Comparison of ENCODE assay signal across 8 cellular contexts in genomic region chr1:32893198-32894018, GRCh38. TPM values are rescaled to one million over a fixed set of nuclear protein-coding genes. Genes with fewer than 3 reads are reported as not detected.
DNase-seq lines count a peak whose midpoint lies in the region; ATAC-seq and TF ChIP-seq lines count a peak whose summit lies in the region.

No MANE protein-coding gene starts in this region.

- peak overlapping the region; percentile 33; the same call in 1 of the 2 replicates for H3K27ac ChIP-seq in HUES64 (ENCODE audit: low read depth, low read length)
- H3K27ac ChIP-seq in left ventricle myocardium inferior (replicated peaks), result no peak overlapping the region

- H3K27me3 Mint-ChIP-seq in activated naive CD4-positive, alpha-beta T cell treated with anti-CD3 and anti-CD28 coated beads, Interleukin-2, amount 50 U/mL, for 24 hours, result peaks cover 40% of the 10 kb centered on the region

- TF ChIP-seq CTCF in AG10803 (conservative IDR thresholded peaks at IDR 0.05; ENCODE audit: low read length), result no peak
- TF ChIP-seq CTCF in left ventricle myocardium inferior (IDR thresholded peaks at IDR 0.05; ENCODE audit: borderline replicate concordance), result no peak

- no peaks in the 10 kb centered on the region for H3K36me3 Mint-ChIP-seq in activated naive CD4-positive, alpha-beta T cell treated with anti-CD3 and anti-CD28 coated beads, Interleukin-2, amount 50 U/mL, for 24 hours

- H3K36me3 ChIP-seq in HUES64 (ENCODE audit: insufficient read depth, low read length) (no peaks in the 10 kb centered on the region), left ventricle myocardium inferior (no peaks in the 10 kb centered on the region)

- no peak for ATAC-seq in GM18502 (IDR thresholded peaks at IDR 0.05; ENCODE audit: poor library complexity, unreplicated experiment)
- ATAC-seq in GM21619 (IDR thresholded peaks at IDR 0.05; ENCODE audit: unreplicated experiment), result no peak
- ATAC-seq in HG03280 (IDR thresholded peaks at IDR 0.05; ENCODE audit: unreplicated experiment), result no peak

- peaks cover 15% of the 10 kb centered on the region for H3K27me3 ChIP-seq in HUES64 (ENCODE audit: insufficient read depth, low read length)
- peaks cover 70% of the 10 kb centered on the region for H3K27me3 ChIP-seq in left ventricle myocardium inferior (ENCODE audit: low read depth)

- under 1% methylated on average over 58 of the region's 58 CpGs for WGBS in HUES64

- no peaks in the 10 kb centered on the region for H3K9me3 ChIP-seq in HUES64 (ENCODE audit: insufficient read depth, low read depth, low read length)
- no peaks in the 10 kb centered on the region for H3K9me3 ChIP-seq in left ventricle myocardium inferior (replicated peaks)

- H3K4me3 ChIP-seq in AG10803 (ENCODE audit: low read length) (peak overlapping the region; percentile 44), HUES64 (ENCODE audit: low read length) (peak overlapping the region; percentile 64), left ventricle myocardium inferior (peak overlapping the region; percentile 61)

- intact Hi-C loops in left ventricle myocardium inferior (cut with micrococcal nuclease) (no loop called here), posterior vena cava (cut with DNase I) (no loop called here)

- H3K9ac ChIP-seq in HUES64 (ENCODE audit: low read depth, low read length), result peak overlapping the region; percentile 60

- peaks cover 2% of the 10 kb centered on the region; the same call in 1 of the 2 replicates for H3K4me1 ChIP-seq in HUES64 (ENCODE audit: insufficient read depth, low read length)
- H3K4me1 ChIP-seq in left ventricle myocardium inferior, result peaks cover 16% of the 10 kb centered on the region

- H3K27ac Mint-ChIP-seq in activated naive CD4-positive, alpha-beta T cell treated with anti-CD3 and anti-CD28 coated beads, Interleukin-2, amount 50 U/mL, for 24 hours, result no peak overlapping the region

- DNase-seq in AG10803 (ENCODE audit: low read depth) (no peak), left ventricle myocardium inferior (peak; percentile 36), posterior vena cava (ENCODE audit: low spot score) (peak; percentile 80)

- H3K4me1 Mint-ChIP-seq in activated naive CD4-positive, alpha-beta T cell treated with anti-CD3 and anti-CD28 coated beads, Interleukin-2, amount 50 U/mL, for 24 hours, result peaks cover 9% of the 10 kb centered on the region

- no peaks in the 10 kb centered on the region for H3K9me3 Mint-ChIP-seq in activated naive CD4-positive, alpha-beta T cell treated with anti-CD3 and anti-CD28 coated beads, Interleukin-2, amount 50 U/mL, for 24 hours

- H3K4me3 Mint-ChIP-seq in activated naive CD4-positive, alpha-beta T cell treated with anti-CD3 and anti-CD28 coated beads, Interleukin-2, amount 50 U/mL, for 24 hours, result peak overlapping the region; percentile 51

RNA-seq across cellular contexts. Expression of gene HPCA, which starts 7.1 kb away (rescaled TPM):
- polyA plus RNA-seq in HUES64 (2013, experiment 1 of 2), result 0.20 TPM
- 1.1 TPM for polyA plus RNA-seq in HUES64 (2013, experiment 2 of 2)
- total RNA-seq in left ventricle myocardium inferior, result not detected
- total RNA-seq in posterior vena cava, result under 1 TPM in 1 of 2 donors, not detected in 1; 0.19 TPM

RNA-seq across cellular contexts. Expression of gene TMEM54, which starts 7.8 kb away (rescaled TPM):
- polyA plus RNA-seq in HUES64 (2013, experiment 1 of 2), result 4.8 TPM
- 7.3 TPM for polyA plus RNA-seq in HUES64 (2013, experiment 2 of 2)
- 14.2 TPM for total RNA-seq in left ventricle myocardium inferior
- total RNA-seq in posterior vena cava, result 10 to 100 TPM; 33.5 to 36.0 TPM

RNA-seq across cellular contexts. Expression of gene FNDC5, which starts 22.7 kb away (rescaled TPM):
- polyA plus RNA-seq in HUES64 (2013, experiment 1 of 2), result 3.5 TPM
- 5.0 TPM for polyA plus RNA-seq in HUES64 (2013, experiment 2 of 2)
- total RNA-seq in left ventricle myocardium inferior (105 TPM), posterior vena cava (1 to 10 TPM; 2.4 to 5.0 TPM)

Comparison
In these comparisons a context has a peak if more than half of its experiments do, and no peak if none do; other contexts are left out.
1. RNA of gene FNDC5, which starts 22.7 kb away (total RNA-seq): 105 TPM in left ventricle myocardium inferior (single experiment); 2.4 to 5.0 TPM in posterior vena cava; every median in the first group is over 10 times any median in the second.
2. Peak in every context shown above with its lines, with median percentiles within 50 percentile points of each other: H3K4me3 ChIP-seq.